9 cellular contexts compared by ENCODE assay signal in genomic region chr2:127196998-127197397, GRCh38. TPM values are rescaled to one million over a fixed set of nuclear protein-coding genes. Genes with fewer than 3 reads are reported as not detected.
A peak's percentile ranks its signal among the peaks of the same experiment; 100 is the strongest.
DNase-seq lines count a peak whose midpoint lies in the region; ATAC-seq and TF ChIP-seq lines count a peak whose summit lies in the region.
"Had no signal": no experiment of that assay in that cellular context is flagged by ENCODE, and none has a peak within 500 bp of the region (broad histone marks: within the 10 kb centered on the region; RNA-seq: fewer than 3 reads in every experiment).

No MANE protein-coding gene starts in this region.

- 83 to 85% methylated on average over 4 of the region's 4 CpGs for WGBS in lower leg skin, 2 donors

- in situ Hi-C loops in GM13977 (cut with MboI; ENCODE audit: low pct_unique_long_range_greater_than_20kb, low sequenced_read_pairs, unreplicated experiment) = no loop called here

- no peak for TF ChIP-seq POLR2A in lower leg skin (IDR thresholded peaks at IDR 0.05)

- ATAC-seq in HG02642 (IDR thresholded peaks at IDR 0.05; ENCODE audit: poor library complexity, unreplicated experiment) = no peak
- ATAC-seq in GM21515 (IDR thresholded peaks at IDR 0.05; ENCODE audit: unreplicated experiment) = no peak

- peak; percentile 83 for TF ChIP-seq CTCF in C4-2B (conservative IDR thresholded peaks at IDR 0.05)
- peak; percentile 38 for TF ChIP-seq CTCF in GM13977 (IDR thresholded peaks at IDR 0.05; ENCODE audit: extremely low read depth, insufficient read depth, missing control alignments)
- TF ChIP-seq CTCF in epithelial cell of proximal tubule (conservative IDR thresholded peaks at IDR 0.05; ENCODE audit: low read depth, low read length) = peak; percentile 39
- no peak for TF ChIP-seq CTCF in lower leg skin (IDR thresholded peaks at IDR 0.05)

- intact Hi-C loops in lower leg skin (cut with DNase I; ENCODE audit: low total_unique reads) = loop anchor here (10.0 kb wide), 1 partner anchor 288 kb away; no protein-coding TSS in a partner anchor

- H3K4me3 ChIP-seq in epithelial cell of proximal tubule (ENCODE audit: low read depth, low read length) (no peak overlapping the region), lower leg skin (ENCODE audit: low read depth, poor library complexity, severe bottlenecking) (no peak overlapping the region)
- H3K4me3 ChIP-seq: ascending aorta had no signal

- H3K27ac ChIP-seq in C4-2B = no peak overlapping the region
- H3K27ac ChIP-seq: ascending aorta had no signal

- DNase-seq in GM13977 (ENCODE audit: low spot score) (no peak), NOMO-1 treated with DMSO at 0.1 percent for 48 hours (lab: John Stamatoyannopoulos, UW; ENCODE audit: unreplicated experiment) (peak; percentile 30), epithelial cell of proximal tubule (ENCODE audit: low read depth) (no peak), lower leg skin (ENCODE audit: low spot score in 2 of 2) (no peak), T1000 (lab: John Stamatoyannopoulos, UW) (no peak)

RNA-seq across cellular contexts. Expression of gene CYP27C1, which starts 23.1 kb away (rescaled TPM):
- 0.52 and 2.1 TPM in 2 replicates for total RNA-seq in epithelial cell of proximal tubule
- total RNA-seq in lower leg skin = 1 to 10 TPM; 2.4 to 3.5 (median 2.7) TPM
- total RNA-seq: ascending aorta had no signal

Comparison
In these comparisons a context has a peak if more than half of its experiments do, and no peak if none do; other contexts are left out.
1. CTCF ChIP-seq: peak in C4-2B (single experiment), GM13977 (single experiment) and epithelial cell of proximal tubule (single experiment); none in lower leg skin (0 of 3).